Comparison of ENCODE assay signal across 8 cellular contexts in the genomic region with DNA sequence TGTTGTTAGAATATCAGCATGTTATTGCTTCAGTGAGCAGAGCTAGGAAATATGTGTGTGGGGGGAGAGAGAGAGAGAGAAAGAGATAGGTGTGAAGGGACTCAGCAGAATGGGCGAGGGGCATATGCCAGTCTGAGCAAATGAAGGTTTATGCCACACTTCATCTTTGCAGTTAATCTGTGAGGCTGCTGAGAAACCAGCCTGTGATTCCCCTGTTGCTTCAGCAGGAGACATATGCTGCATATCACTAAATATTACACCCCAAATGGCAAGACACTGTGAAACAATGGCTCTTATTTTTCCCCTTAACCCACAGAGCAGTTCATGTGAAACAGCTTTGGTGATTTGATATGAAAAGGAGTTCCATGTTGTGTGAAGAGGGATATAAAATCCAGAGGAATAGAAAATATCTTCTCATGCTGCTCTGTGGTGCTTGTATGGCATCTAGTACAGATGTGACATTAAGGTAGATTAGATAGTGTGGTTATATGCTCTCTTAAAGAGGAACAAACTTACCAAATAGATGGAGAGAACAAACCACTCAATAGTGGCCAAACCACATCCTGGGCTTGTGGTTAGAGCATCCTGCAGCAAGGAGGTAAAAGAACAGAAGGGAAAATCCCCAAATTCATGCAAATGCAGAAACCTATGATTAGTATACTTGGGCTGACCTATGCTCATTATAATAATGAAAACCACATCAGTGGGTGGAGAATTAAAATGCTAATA.
DNase-seq lines count a peak whose midpoint lies in the region; ATAC-seq, FAIRE-seq and TF ChIP-seq lines count a peak whose summit lies in the region.

No MANE protein-coding gene starts in this region.

- H3K9me2 ChIP-seq in OCI-LY1 (ENCODE audit: low read depth, low read length) (no peaks in the 10 kb centered on the region), hepatocyte (replicated peaks; ENCODE audit: insufficient read depth) (no peaks in the 10 kb centered on the region)

- H3K4me2 ChIP-seq in OCI-LY1 (ENCODE audit: low read length): peak overlapping the region; percentile 61
- H3K4me2 ChIP-seq in hepatocyte: no peak overlapping the region

- H2AFZ ChIP-seq in OCI-LY1 (ENCODE audit: low read length): no peak overlapping the region
- H2AFZ ChIP-seq in hepatocyte: no peak overlapping the region

- no peaks in the 10 kb centered on the region for H3K27me3 ChIP-seq in OCI-LY1 (ENCODE audit: insufficient read depth, low read length)
- H3K27me3 ChIP-seq in hepatocyte: no peaks in the 10 kb centered on the region

- intact Hi-C loops in activated T-helper 2 cell treated with anti-CD3 and anti-CD28 coated beads, Interferon-gamma antibody, Interleukin-2, Interleukin-4, amounts not matched to agents 10 μg/mL and 5 μg/mL and 100 μg/mL, durations not matched to agents 14 hours and 24 hours and 36 hours (cut with micrococcal nuclease): loop anchor here (1.0 to 2.0 kb wide), 4 partner anchors 17 to 135 kb away; no protein-coding TSS in a partner anchor

- TF ChIP-seq CTCF in OCI-LY1 (IDR thresholded peaks at IDR 0.05; ENCODE audit: low read length) (no peak), hepatocyte (IDR thresholded peaks at IDR 0.05; ENCODE audit: poor library complexity) (no peak)

- H3K27ac ChIP-seq in OCI-LY1 (ENCODE audit: low read depth, low read length, poor library complexity, severe bottlenecking): peak overlapping the region; percentile 90
- H3K27ac ChIP-seq in hepatocyte: no peak overlapping the region

- no peaks in the 10 kb centered on the region for H3K9me3 ChIP-seq in OCI-LY1 (ENCODE audit: low read length)
- H3K9me3 ChIP-seq in hepatocyte (ENCODE audit: low read depth): no peaks in the 10 kb centered on the region

- DNase-seq in activated T-helper 2 cell treated with anti-CD3 and anti-CD28 coated beads, Interferon-gamma antibody, Interleukin-2, Interleukin-4, amounts not matched to agents 10 μg/mL and 5 μg/mL and 100 μg/mL, durations not matched to agents 14 hours and 24 hours and 36 hours (ENCODE audit: low spot score): peak; percentile 86
- DNase-seq in stimulated activated CD4-positive, alpha-beta T cell treated with anti-CD3 and anti-CD28 coated beads, Interleukin-2, amount 100 ng/mL, for 24 hours: peak; percentile 80 to 82
- no peak for DNase-seq in hepatocyte (ENCODE audit: low spot score)
- no peak for DNase-seq in frontal cortex (ENCODE audit: low spot score in 2 of 2)
- DNase-seq in AG20443 (ENCODE audit: low spot score): no peak

- H4K20me1 ChIP-seq in OCI-LY1 (ENCODE audit: insufficient read depth, low read length) (no peaks in the 10 kb centered on the region), hepatocyte (ENCODE audit: insufficient read depth, poor library complexity, severe bottlenecking) (no peaks in the 10 kb centered on the region)

- peak overlapping the region; percentile 55 for H3K4me3 Mint-ChIP-seq in activated T-helper 2 cell treated with anti-CD3 and anti-CD28 coated beads, Interferon-gamma antibody, Interleukin-2, Interleukin-4, amounts not matched to agents 10 μg/mL and 5 μg/mL and 100 μg/mL, durations not matched to agents 14 hours and 24 hours and 36 hours (ENCODE audit: low read depth)

- H3K4me1 ChIP-seq in OCI-LY1 (ENCODE audit: insufficient read depth, low read length, severe bottlenecking) (peaks cover 42% of the 10 kb centered on the region), hepatocyte (ENCODE audit: insufficient read depth) (no peaks in the 10 kb centered on the region)

- ATAC-seq in GM18502 (IDR thresholded peaks at IDR 0.05; ENCODE audit: poor library complexity, unreplicated experiment) (peak; percentile 92), HG02840 (IDR thresholded peaks at IDR 0.05; ENCODE audit: low FRiP score, unreplicated experiment) (peak; percentile 98)

- H3K36me3 ChIP-seq in OCI-LY1 (ENCODE audit: insufficient read depth, low read length) (no peaks in the 10 kb centered on the region), hepatocyte (replicated peaks; ENCODE audit: insufficient read depth, low read depth) (no peaks in the 10 kb centered on the region)

- no peak for FAIRE-seq in frontal cortex (lab: Jason Lieb, UNC)

- peaks cover 1% of the 10 kb centered on the region for H3K27me3 Mint-ChIP-seq in activated T-helper 2 cell treated with anti-CD3 and anti-CD28 coated beads, Interferon-gamma antibody, Interleukin-2, Interleukin-4, amounts not matched to agents 10 μg/mL and 5 μg/mL and 100 μg/mL, durations not matched to agents 14 hours and 24 hours and 36 hours (ENCODE audit: low read depth)

- H3K36me3 Mint-ChIP-seq in activated T-helper 2 cell treated with anti-CD3 and anti-CD28 coated beads, Interferon-gamma antibody, Interleukin-2, Interleukin-4, amounts not matched to agents 10 μg/mL and 5 μg/mL and 100 μg/mL, durations not matched to agents 14 hours and 24 hours and 36 hours (ENCODE audit: low read depth): peaks cover 15% of the 10 kb centered on the region

- H3K9me3 Mint-ChIP-seq in activated T-helper 2 cell treated with anti-CD3 and anti-CD28 coated beads, Interferon-gamma antibody, Interleukin-2, Interleukin-4, amounts not matched to agents 10 μg/mL and 5 μg/mL and 100 μg/mL, durations not matched to agents 14 hours and 24 hours and 36 hours: peaks cover 10% of the 10 kb centered on the region

- no peaks in the 10 kb centered on the region for H3F3A ChIP-seq in OCI-LY1 (ENCODE audit: insufficient read depth, low read length)

- H3K4me3 ChIP-seq in OCI-LY1 (ENCODE audit: low read depth, low read length, poor library complexity, severe bottlenecking): peak overlapping the region; percentile 40
- no peak overlapping the region for H3K4me3 ChIP-seq in hepatocyte

- peak overlapping the region; percentile 88 for H3K27ac Mint-ChIP-seq in activated T-helper 2 cell treated with anti-CD3 and anti-CD28 coated beads, Interferon-gamma antibody, Interleukin-2, Interleukin-4, amounts not matched to agents 10 μg/mL and 5 μg/mL and 100 μg/mL, durations not matched to agents 14 hours and 24 hours and 36 hours

- 100% methylated on average over 1 of the region's 1 CpG for WGBS in hepatocyte (ENCODE audit: low lambda C conversion rate, missing lambda C conversion rate)

- H3K79me2 ChIP-seq in OCI-LY1 (ENCODE audit: insufficient read depth, low read length) (no peaks in the 10 kb centered on the region), hepatocyte (no peaks in the 10 kb centered on the region)

- peaks cover 43% of the 10 kb centered on the region for H3K4me1 Mint-ChIP-seq in activated T-helper 2 cell treated with anti-CD3 and anti-CD28 coated beads, Interferon-gamma antibody, Interleukin-2, Interleukin-4, amounts not matched to agents 10 μg/mL and 5 μg/mL and 100 μg/mL, durations not matched to agents 14 hours and 24 hours and 36 hours (ENCODE audit: low read depth)

- no peak overlapping the region for H3K9ac ChIP-seq in OCI-LY1 (ENCODE audit: low read length)

Comparison
In these comparisons a context has a peak if more than half of its experiments do, and no peak if none do; other contexts are left out.
1. DNase-seq: peak in activated T-helper 2 cell treated with anti-CD3 and anti-CD28 coated beads, Interferon-gamma antibody, Interleukin-2, Interleukin-4, amounts not matched to agents 10 μg/mL and 5 μg/mL and 100 μg/mL, durations not matched to agents 14 hours and 24 hours and 36 hours (single experiment) and stimulated activated CD4-positive, alpha-beta T cell treated with anti-CD3 and anti-CD28 coated beads, Interleukin-2, amount 100 ng/mL, for 24 hours (2 of 2); none in hepatocyte (single experiment), frontal cortex (0 of 2) and AG20443 (single experiment).